ENCODE assay signal across 8 cellular contexts in genomic region chr14:59688224-59689170, GRCh38.
DNase-seq lines count a peak whose midpoint lies in the region; ATAC-seq, FAIRE-seq and TF ChIP-seq lines count a peak whose summit lies in the region.

No MANE protein-coding gene starts in this region.

- no peaks in the 10 kb centered on the region for H3K4me1 Mint-ChIP-seq in nephron progenitor cell

- H3K36me3 ChIP-seq in HCT116 (ENCODE audit: control insufficient read depth in 1 of 2, insufficient read depth in 2 of 2, low read length in 2 of 2): no peaks in the 10 kb centered on the region
- no peaks in the 10 kb centered on the region for H3K36me3 ChIP-seq in Karpas-422 (ENCODE audit: insufficient read depth, low read length)
- no peaks in the 10 kb centered on the region for H3K36me3 ChIP-seq in endothelial cell of umbilical vein (ENCODE audit: control insufficient read depth in 2 of 2, extremely low read depth in 1 of 2, insufficient read depth in 2 of 2, low read length in 2 of 2)

- H3K9ac ChIP-seq in HCT116 (ENCODE audit: low read length) (no peak overlapping the region), Karpas-422 (ENCODE audit: low read length) (no peak overlapping the region), endothelial cell of umbilical vein (replicated peaks; ENCODE audit: extremely low read depth, insufficient read depth, low read length) (no peak overlapping the region)

- peak; percentile 100 for ATAC-seq in HCT116

- H3K9me3 ChIP-seq in HCT116 (ENCODE audit: control insufficient read depth in 1 of 2, insufficient read depth in 1 of 2, low read depth in 1 of 2, low read length in 2 of 2): no peaks in the 10 kb centered on the region
- no peaks in the 10 kb centered on the region for H3K9me3 ChIP-seq in Karpas-422 (ENCODE audit: low read length)
- H3K9me3 ChIP-seq in endothelial cell of umbilical vein (replicated peaks; ENCODE audit: control insufficient read depth, insufficient read depth, low read length): no peaks in the 10 kb centered on the region

- FAIRE-seq in endothelial cell of umbilical vein (lab: Jason Lieb, UNC): peak; percentile 87

- dilution Hi-C loops in endothelial cell of umbilical vein (cut with MboI; ENCODE audit: extremely low pct_ligation_motif_present, low sequenced_read_pairs): no loop called here

- H3K79me2 ChIP-seq in HCT116 (ENCODE audit: insufficient read depth, low read length) (no peaks in the 10 kb centered on the region), Karpas-422 (ENCODE audit: low read length) (no peaks in the 10 kb centered on the region), endothelial cell of umbilical vein (ENCODE audit: control insufficient read depth, insufficient read depth, low read length) (no peaks in the 10 kb centered on the region)

- in situ Hi-C loops in ACHN (cut with HindIII; ENCODE audit: low pct_ligation_motif_present, low pct_unique_long_range_greater_than_20kb, low sequenced_read_pairs): no loop called here

- H3K4me3 ChIP-seq in HCT116 (replicated peaks in 1 of 2; ENCODE audit: low read depth in 1 of 2, low read length in 2 of 2) (no peak overlapping the region), Karpas-422 (ENCODE audit: low read length) (no peak overlapping the region), endothelial cell of umbilical vein (replicated peaks in 1 of 3; ENCODE audit: insufficient read depth in 1 of 3, low read depth in 1 of 3, low read length in 3 of 3) (no peak overlapping the region)

- no peak overlapping the region for H3K27ac Mint-ChIP-seq in nephron progenitor cell

- intact Hi-C loops in HCT116 (cut with micrococcal nuclease): no loop called here
- intact Hi-C loops in endothelial cell of umbilical vein (cut with micrococcal nuclease): loop anchor here (2.0 kb wide), 1 partner anchor 660 kb away; no protein-coding TSS in a partner anchor

- H3K4me3 Mint-ChIP-seq in nephron progenitor cell: no peak overlapping the region

- no peak overlapping the region for H2AFZ ChIP-seq in HCT116 (ENCODE audit: low read depth, low read length, poor library complexity, severe bottlenecking)
- H2AFZ ChIP-seq in Karpas-422 (ENCODE audit: low read length): no peak overlapping the region
- H2AFZ ChIP-seq in endothelial cell of umbilical vein (ENCODE audit: low read depth, low read length): no peak overlapping the region

- BruUV-seq in HCT116 (replicated peaks; lab: Mats Ljungman, UMichigan) (no TSS peak), endothelial cell of umbilical vein (replicated peaks; lab: Mats Ljungman, UMichigan) (no TSS peak)

- H3K36me3 Mint-ChIP-seq in nephron progenitor cell (ENCODE audit: low read depth): no peaks in the 10 kb centered on the region

- CTCF ChIA-PET in HCT116 (lab: Charles Lee): interaction anchor here (1.0 to 1.7 kb wide), 6 partner anchors 10 to 209 kb away, joined by 3 to 5 read pairs (median 4); no protein-coding TSS in a partner anchor
- CTCF ChIA-PET in endothelial cell of umbilical vein (lab: Charles Lee): interaction anchor here (0.6 to 7.8 kb wide), 28 partner anchors 8 to 660 kb away, joined by 3 to 38 read pairs (median 4); partner anchors contain the start of genes CCDC175 and RTN1

- peak; percentile 20 for DNase-seq in ACHN
- DNase-seq in HCT116 (ENCODE audit: low read depth, low spot score): peak; percentile 24
- DNase-seq in Karpas-422: peak; percentile 88
- peak; percentile 39 for DNase-seq in SK-N-DZ (ENCODE audit: low spot score)
- DNase-seq in endothelial cell of umbilical vein (ENCODE audit: low read depth, low spot score): peak; percentile 44
- DNase-seq in nephron progenitor cell: peak; percentile 55
- no peak for DNase-seq in NCI-H510A treated with DMSO at 0.1 percent for 48 hours (lab: John Stamatoyannopoulos, UW)

- no peaks in the 10 kb centered on the region for H3K9me1 ChIP-seq in endothelial cell of umbilical vein (replicated peaks; ENCODE audit: control insufficient read depth, extremely low read depth, insufficient read depth, low read length)

- H3K27me3 ChIP-seq in HCT116 (ENCODE audit: insufficient read depth, low read length) (no peaks in the 10 kb centered on the region), Karpas-422 (ENCODE audit: low read length) (no peaks in the 10 kb centered on the region), endothelial cell of umbilical vein (ENCODE audit: control insufficient read depth in 2 of 2, insufficient read depth in 2 of 2, low read length in 2 of 2) (no peaks in the 10 kb centered on the region)

- H3K9me2 ChIP-seq in HCT116 (ENCODE audit: insufficient read depth) (no peaks in the 10 kb centered on the region), Karpas-422 (replicated peaks; ENCODE audit: insufficient read depth, low read length) (no peaks in the 10 kb centered on the region)

- H3K27ac ChIP-seq in HCT116 (ENCODE audit: low read depth, low read length) (no peak overlapping the region), Karpas-422 (ENCODE audit: low read length) (no peak overlapping the region), endothelial cell of umbilical vein (ENCODE audit: insufficient read depth, low read depth, low read length) (no peak overlapping the region)

- peaks cover 10% of the 10 kb centered on the region for H3K27me3 Mint-ChIP-seq in nephron progenitor cell (ENCODE audit: low read depth, poor library complexity)

- peak; percentile 51 for TF ChIP-seq RAD21 in HCT116 (IDR thresholded peaks at IDR 0.05; ENCODE audit: low read depth)

- H3K4me2 ChIP-seq in HCT116 (ENCODE audit: low read length): no peak overlapping the region
- no peak overlapping the region for H3K4me2 ChIP-seq in Karpas-422 (ENCODE audit: low read depth, low read length, poor library complexity, severe bottlenecking)
- no peak overlapping the region for H3K4me2 ChIP-seq in endothelial cell of umbilical vein (ENCODE audit: insufficient read depth, low read length)

- H4K20me1 ChIP-seq in HCT116 (ENCODE audit: insufficient read depth) (no peaks in the 10 kb centered on the region), Karpas-422 (ENCODE audit: insufficient read depth, low read depth, low read length) (no peaks in the 10 kb centered on the region), endothelial cell of umbilical vein (replicated peaks; ENCODE audit: control insufficient read depth, extremely low read depth, insufficient read depth, low read length) (no peaks in the 10 kb centered on the region)

- H3K4me1 ChIP-seq in HCT116 (ENCODE audit: control insufficient read depth in 1 of 2, insufficient read depth in 2 of 2, low read length in 2 of 2) (no peaks in the 10 kb centered on the region), Karpas-422 (ENCODE audit: low read length) (no peaks in the 10 kb centered on the region), endothelial cell of umbilical vein (ENCODE audit: control insufficient read depth, extremely low read depth, insufficient read depth, low read length) (no peaks in the 10 kb centered on the region)

- peaks cover 8% of the 10 kb centered on the region for H3K9me3 Mint-ChIP-seq in nephron progenitor cell

- TF ChIP-seq CTCF in GM12872 (IDR thresholded peaks at IDR 0.05; ENCODE audit: insufficient read depth, low read depth, low read length) (peak; percentile 93), HCT116 (IDR thresholded peaks at IDR 0.05 in 2 of 3, conservative IDR thresholded peaks at IDR 0.05 in 1 of 3; ENCODE audit: borderline replicate concordance in 1 of 3, insufficient read depth in 1 of 3, low read depth in 2 of 3, low read length in 2 of 3) (peak; percentile 23 to 92 (median 72); a peak in 5 of 6 replicates), endothelial cell of umbilical vein (IDR thresholded peaks at IDR 0.05; ENCODE audit: extremely low read depth in 1 of 2, insufficient read depth in 1 of 2, low read depth in 1 of 2, low read length in 2 of 2) (peak; percentile 62 to 71), nephron progenitor cell (IDR thresholded peaks at IDR 0.05) (peak; percentile 65)

- POLR2A ChIA-PET in HCT116 (lab: Charles Lee) (no interaction called here), endothelial cell of umbilical vein (lab: Charles Lee) (no interaction called here)

- TF ChIP-seq POLR2A in HCT116 (IDR thresholded peaks at IDR 0.05; ENCODE audit: borderline replicate concordance, extremely low read depth, insufficient read depth, insufficient read length) (no peak), endothelial cell of umbilical vein (IDR thresholded peaks at IDR 0.05; ENCODE audit: low read depth, low read length) (no peak)

- RAD21 ChIA-PET in HCT116 (lab: Charles Lee; ENCODE audit: low non-redundant PET in 1 of 2, low total read pairs in 2 of 2, uncharacterized antibody in 2 of 2, unreplicated experiment in 2 of 2): interaction anchor here in 1 of 2 experiments (0.7 kb wide), 1 partner anchor 60 kb away, joined by 6 read pairs; no protein-coding TSS in a partner anchor

TF ChIP-seq in HCT116, 20 proteins besides CTCF, POLR2A, EP300 and RAD21 (continues in another document):
- TF ChIP-seq EZH2 (IDR thresholded peaks at IDR 0.05) (no peak), ZFX (IDR thresholded peaks at IDR 0.05) (no peak)

TF ChIP-seq in endothelial cell of umbilical vein, 7 proteins besides CTCF, POLR2A, EP300 and RAD21:
- TF ChIP-seq JUN (IDR thresholded peaks at IDR 0.05; ENCODE audit: borderline replicate concordance, insufficient read depth, insufficient read length, low read depth) (no peak), EZH2 (IDR thresholded peaks at IDR 0.05; ENCODE audit: borderline replicate concordance, low read depth, low read length, severe bottlenecking) (no peak), MAX (IDR thresholded peaks at IDR 0.05; ENCODE audit: insufficient read depth, insufficient read length) (no peak), MYC (IDR thresholded peaks at IDR 0.05; ENCODE audit: low read depth, low read length) (no peak), FOS (IDR thresholded peaks at IDR 0.05; ENCODE audit: borderline replicate concordance, insufficient read depth, low read length) (no peak), POLR2AphosphoS5 (IDR thresholded peaks at IDR 0.05; ENCODE audit: insufficient read depth, low read depth, low read length) (no peak), GATA2 (IDR thresholded peaks at IDR 0.05; ENCODE audit: insufficient read depth, insufficient read length, low read depth, low read length) (no peak)
